ENCODE assay signal across 19 cellular contexts in genomic region chr19:7844405-7844804, GRCh38. TPM values are rescaled to one million over a fixed set of nuclear protein-coding genes. Genes with fewer than 3 reads are reported as not detected.
DNase-seq lines count a peak whose midpoint lies in the region; ATAC-seq and TF ChIP-seq lines count a peak whose summit lies in the region.
"Had no signal": no experiment of that assay in that cellular context is flagged by ENCODE, and none has a peak within 500 bp of the region (broad histone marks: within the 10 kb centered on the region; RNA-seq: fewer than 3 reads in every experiment).

No MANE protein-coding gene starts in this region.

- peaks cover 0 to under 1% (median 0%) of the 10 kb centered on the region in 9 donors for H3K4me1 ChIP-seq in heart right ventricle
- H3K4me1 ChIP-seq in OCI-LY3 (ENCODE audit: low read length) = peaks cover 9% of the 10 kb centered on the region
- H3K4me1 ChIP-seq: A549, HAP-1 had no signal

- H3K4me3 ChIP-seq in heart right ventricle (no peak overlapping the region), OCI-LY3 (ENCODE audit: low read length) (no peak overlapping the region)
- H3K4me3 ChIP-seq: A549, GM12878, HAP-1 had no signal

- peak overlapping the region; percentile 15; the same call in 1 of the 2 replicates for H3K4me2 ChIP-seq in OCI-LY3 (ENCODE audit: low read length)
- H3K4me2 ChIP-seq: A549 had no signal

- intact Hi-C loops in Right ventricle myocardium inferior (cut with DNase I) = no loop called here
- intact Hi-C loops in heart right ventricle (cut with DNase I) = no loop called here

- H3K9me3 ChIP-seq in heart right ventricle = no peaks in the 10 kb centered on the region
- H3K9me3 ChIP-seq in OCI-LY3 (ENCODE audit: insufficient read depth, low read length) = peaks cover 5% of the 10 kb centered on the region; the same call in 1 of the 2 replicates
- H3K9me3 ChIP-seq: A549, HAP-1 had no signal

- H3K36me3 ChIP-seq in heart right ventricle (peaks cover 0 to 7% (median 0%) of the 10 kb centered on the region in 9 donors), OCI-LY3 (replicated peaks; ENCODE audit: low read depth, low read length) (no peaks in the 10 kb centered on the region)
- H3K36me3 ChIP-seq: HAP-1 had no signal

- H3K9ac ChIP-seq in OCI-LY3 (ENCODE audit: low read length) = no peak overlapping the region

- DNase-seq in Right ventricle myocardium inferior (ENCODE audit: missing footprints) (peak; percentile 21), heart right ventricle (no peak), substantia nigra (lab: John Stamatoyannopoulos, UW) (no peak), COLO829 (ENCODE audit: low spot score) (no peak), cerebellum (ENCODE audit: low spot score) (no peak)
- DNase-seq: AML-193; Calu3; CD4-positive, alpha-beta memory T cell; DMS79 treated with DMSO at 0.1 percent for 48 hours; GF-D8; IMR-90 had no signal

- 85 to 95% methylated on average over 5 of the region's 5 CpGs for WGBS in heart right ventricle, 2 donors

- no peak for ATAC-seq in Right ventricle myocardium inferior
- no peak for ATAC-seq in heart right ventricle
- ATAC-seq: A549, GM12878 had no signal

- no peaks in the 10 kb centered on the region for H3K79me2 ChIP-seq in OCI-LY3 (ENCODE audit: low read length)

- H4K20me1 ChIP-seq in OCI-LY3 (ENCODE audit: insufficient read depth, low read length) = no peaks in the 10 kb centered on the region

- H2AFZ ChIP-seq in OCI-LY3 (ENCODE audit: low read depth, low read length) = no peak overlapping the region

- TF ChIP-seq CTCF in heart right ventricle (IDR thresholded peaks at IDR 0.05) (no peak), OCI-LY3 (IDR thresholded peaks at IDR 0.05; ENCODE audit: low read depth, low read length) (no peak)

- H3K27ac ChIP-seq in heart right ventricle = no peak overlapping the region
- H3K27ac ChIP-seq in OCI-LY3 (ENCODE audit: low read length) = no peak overlapping the region
- peak overlapping the region; percentile 14 for H3K27ac ChIP-seq in layer of hippocampus (ENCODE audit: low read depth, low read length)
- peak overlapping the region; percentile 80 for H3K27ac ChIP-seq in substantia nigra (ENCODE audit: low read depth, low read length, poor library complexity, severe bottlenecking)
- H3K27ac ChIP-seq: 22Rv1, A549, C4-2B had no signal

- H3K27me3 ChIP-seq in heart right ventricle = no peaks in the 10 kb centered on the region
- no peaks in the 10 kb centered on the region for H3K27me3 ChIP-seq in OCI-LY3 (ENCODE audit: low read depth, low read length)
- no peaks in the 10 kb centered on the region for H3K27me3 ChIP-seq in layer of hippocampus (ENCODE audit: control insufficient read depth, insufficient read depth, low read length)

RNA-seq across cellular contexts. Expression of gene EVI5L, which starts 14.4 kb away (rescaled TPM):
- 21.5 TPM for total RNA-seq in Right ventricle myocardium inferior
- total RNA-seq in heart right ventricle = 10 to 100 TPM; 16.8 to 26.3 (median 20.3) TPM
- 10 to 100 TPM; 12.9 to 21.0 TPM for polyA plus RNA-seq in heart right ventricle
- total RNA-seq in cerebellum = 24.7 TPM

RNA-seq across cellular contexts. Expression of gene PRR36, which starts 29.8 kb away (rescaled TPM):
- total RNA-seq in Right ventricle myocardium inferior = not detected
- total RNA-seq in heart right ventricle = under 1 TPM in 1 of 10 donors, not detected in 9; 0.05 TPM
- polyA plus RNA-seq in heart right ventricle = under 1 TPM; 0.01 to 0.07 TPM
- 2.4 TPM for total RNA-seq in cerebellum
- total RNA-seq: GM12878, IMR-90 had no signal
- polyA plus RNA-seq: BJ had no signal

RNA-seq across cellular contexts. Expression of gene LRRC8E, which starts 43.9 kb away (rescaled TPM):
- total RNA-seq in Right ventricle myocardium inferior = 2.5 TPM
- 1 to 10 TPM in 5 of 10 donors, under 1 TPM in 5; 0.33 to 3.3 (median 0.99) TPM for total RNA-seq in heart right ventricle
- polyA plus RNA-seq in heart right ventricle = 1 to 10 TPM in 1 of 2 donors, under 1 TPM in 1; 0.66 to 1.2 TPM
- total RNA-seq in cerebellum = not detected
- total RNA-seq: CD4-positive, alpha-beta memory T cell; GM12878 had no signal
- polyA plus RNA-seq: CD4-positive, alpha-beta memory T cell had no signal

RNA-seq across cellular contexts. Expression of gene MAP2K7, which starts 59.3 kb away (rescaled TPM):
- total RNA-seq in Right ventricle myocardium inferior (28.0 TPM), heart right ventricle (10 to 100 TPM; 21.3 to 32.5 (median 24.6) TPM), cerebellum (8.5 TPM)
- 10 to 100 TPM; 13.1 to 53.8 TPM for polyA plus RNA-seq in heart right ventricle

Comparison
In these comparisons a context has a peak if more than half of its experiments do, and no peak if none do; other contexts are left out.
1. H3K27ac ChIP-seq: peak in layer of hippocampus (single experiment) and substantia nigra (single experiment); none in heart right ventricle (0 of 10) and OCI-LY3 (single experiment).